ENCODE assay signal across 23 cellular contexts in the genomic region with DNA sequence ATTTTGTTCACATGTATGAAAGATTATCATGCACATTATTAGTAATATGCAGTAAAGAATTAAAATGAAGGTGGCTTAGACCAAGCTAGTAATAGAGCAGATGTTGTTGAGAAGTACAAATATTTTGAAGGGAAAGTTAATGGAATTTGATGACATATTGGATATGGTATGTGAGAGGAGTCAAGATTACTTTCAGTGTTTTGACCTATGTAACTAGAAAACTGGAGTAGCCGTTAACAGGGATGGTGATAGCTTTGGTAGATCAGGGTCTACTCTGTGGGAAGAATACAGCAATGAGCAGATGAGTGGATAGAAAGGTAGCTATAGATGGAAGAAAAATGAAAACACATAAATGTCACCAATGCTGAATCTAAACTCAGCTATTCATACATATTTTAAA.
DNase-seq lines count a peak whose midpoint lies in the region; ATAC-seq and TF ChIP-seq lines count a peak whose summit lies in the region.
"Had no signal": no experiment of that assay in that cellular context is flagged by ENCODE, and none has a peak within 500 bp of the region (broad histone marks: within the 10 kb centered on the region; RNA-seq: fewer than 3 reads in every experiment).

No MANE protein-coding gene starts in this region.

- no peak overlapping the region for H3K4me2 ChIP-seq in mesendoderm (ENCODE audit: low read length)
- H3K4me2 ChIP-seq: BLaER1 treated with 17β-estradiol and CSF1 and Interleukin-3, amounts not matched to agents 10 nM and 100 nM; GM23338 had no signal

- ATAC-seq in HG03460 (IDR thresholded peaks at IDR 0.05; ENCODE audit: unreplicated experiment): no peak
- ATAC-seq: GM12878, GM23338, HCT116 had no signal

- H3K23ac ChIP-seq in mesendoderm (ENCODE audit: low read length): no peak overlapping the region

- H2BK120ac ChIP-seq in mesendoderm (ENCODE audit: low read depth, low read length): no peak overlapping the region

- H3K27ac Mint-ChIP-seq in endodermal cell: no peak overlapping the region
- H3K27ac Mint-ChIP-seq: CD14-positive monocyte; CD4-positive, alpha-beta T cell; CD8-positive, alpha-beta memory T cell; GM23338; H9 had no signal

- H3K9me3 Mint-ChIP-seq in endodermal cell: no peaks in the 10 kb centered on the region
- H3K9me3 Mint-ChIP-seq: H9 had no signal

- H3K4me3 Mint-ChIP-seq in endodermal cell: no peak overlapping the region
- H3K4me3 Mint-ChIP-seq: CD14-positive monocyte; CD4-positive, alpha-beta T cell; CD8-positive, alpha-beta memory T cell; GM23338; H9 had no signal

- WGBS in mesendoderm (ENCODE audit: extremely low coverage, insufficient coverage, low lambda C conversion rate): no CpG with 5 or more reads among the region's 1 CpG
- WGBS in endodermal cell (ENCODE audit: insufficient coverage in 1 of 2, insufficient read length in 1 of 2), 2 experiments: 86 to 90% methylated on average over 1 of the region's 1 CpG

- DNase-seq in HS-27A (ENCODE audit: low read depth) (peak; percentile 66), choroid plexus epithelial cell (ENCODE audit: low read depth) (peak; percentile 9), mesendoderm (peak; percentile 16), endodermal cell (no peak), retina (no peak), NCI-H69 (lab: John Stamatoyannopoulos, UW) (no peak)
- DNase-seq: AML-193; BE2C; CD4-positive, alpha-beta T cell; CD8-positive, alpha-beta memory T cell; DMS 273 treated with DMSO at 0.1 percent for 48 hours; DMS79; EL; GDM1; H9 had no signal

- H3K4me3 ChIP-seq in choroid plexus epithelial cell (ENCODE audit: low read depth, low read length) (no peak overlapping the region), mesendoderm (ENCODE audit: low read length) (no peak overlapping the region), endodermal cell (ENCODE audit: low read length) (no peak overlapping the region)
- H3K4me3 ChIP-seq: BLaER1 treated with 17β-estradiol and CSF1 and Interleukin-3, amounts not matched to agents 10 nM and 100 nM; GM12878; GM23338 had no signal

- H3K79me1 ChIP-seq in mesendoderm (ENCODE audit: low read length): no peaks in the 10 kb centered on the region

- H3K4me1 Mint-ChIP-seq in endodermal cell: peaks cover 4% of the 10 kb centered on the region
- H3K4me1 Mint-ChIP-seq: CD14-positive monocyte; CD8-positive, alpha-beta memory T cell had no signal

- H3K4me1 ChIP-seq in mesendoderm (ENCODE audit: control insufficient read depth, low read depth, low read length) (no peaks in the 10 kb centered on the region), endodermal cell (ENCODE audit: control insufficient read depth, insufficient read depth, low read length) (no peaks in the 10 kb centered on the region)
- H3K4me1 ChIP-seq: BE2C; BLaER1 treated with 17β-estradiol and CSF1 and Interleukin-3, amounts not matched to agents 10 nM and 100 nM had no signal

- no peaks in the 10 kb centered on the region for H3K79me2 ChIP-seq in mesendoderm (ENCODE audit: control insufficient read depth, insufficient read depth, low read length)

- H4K5ac ChIP-seq in mesendoderm (ENCODE audit: low read length): no peak overlapping the region

- no peak for TF ChIP-seq CTCF in VCaP (conservative IDR thresholded peaks at IDR 0.05)
- TF ChIP-seq CTCF in choroid plexus epithelial cell (conservative IDR thresholded peaks at IDR 0.05; ENCODE audit: low read depth, low read length): no peak
- TF ChIP-seq CTCF in endodermal cell (conservative IDR thresholded peaks at IDR 0.05): no peak

- H3K9me3 ChIP-seq in endodermal cell (ENCODE audit: control insufficient read depth, low read length): no peaks in the 10 kb centered on the region
- H3K9me3 ChIP-seq: BE2C; BLaER1 treated with 17β-estradiol and CSF1 and Interleukin-3, amounts not matched to agents 10 nM and 100 nM had no signal

- H3K27ac ChIP-seq in VCaP (peak overlapping the region; percentile 31; the same call in 1 of the 2 replicates), mesendoderm (ENCODE audit: low read depth, low read length) (no peak overlapping the region), endodermal cell (ENCODE audit: low read depth, low read length) (no peak overlapping the region)
- H3K27ac ChIP-seq: 22Rv1; BLaER1 treated with 17β-estradiol and CSF1 and Interleukin-3, amounts not matched to agents 10 nM and 100 nM had no signal

- H3K18ac ChIP-seq in mesendoderm (ENCODE audit: low read length): no peak overlapping the region

- H2AK5ac ChIP-seq in mesendoderm (ENCODE audit: low read length): no peak overlapping the region

- peaks cover 61% of the 10 kb centered on the region for H3K27me3 Mint-ChIP-seq in endodermal cell (ENCODE audit: insufficient read depth)
- H3K27me3 Mint-ChIP-seq: CD4-positive, alpha-beta T cell; CD8-positive, alpha-beta memory T cell had no signal

- no peak overlapping the region for H3K4ac ChIP-seq in mesendoderm (ENCODE audit: low read depth, low read length)

- no peak overlapping the region for H4K8ac ChIP-seq in mesendoderm (ENCODE audit: low read depth, low read length)

- H2BK15ac ChIP-seq in mesendoderm (replicated peaks; ENCODE audit: low read depth): no peak overlapping the region

- H3K27me3 ChIP-seq in mesendoderm (ENCODE audit: insufficient read depth, low read length, poor library complexity): no peaks in the 10 kb centered on the region
- H3K27me3 ChIP-seq in endodermal cell (ENCODE audit: control insufficient read depth, insufficient read depth, low read length, poor library complexity, severe bottlenecking): peaks cover 15% of the 10 kb centered on the region
- H3K27me3 ChIP-seq: BE2C; BLaER1 treated with 17β-estradiol and CSF1 and Interleukin-3, amounts not matched to agents 10 nM and 100 nM had no signal

- H3K36me3 Mint-ChIP-seq in endodermal cell (ENCODE audit: low read depth): no peaks in the 10 kb centered on the region
- H3K36me3 Mint-ChIP-seq: CD14-positive monocyte; CD8-positive, alpha-beta memory T cell had no signal

- H3K9ac ChIP-seq in mesendoderm (ENCODE audit: low read length) (no peak overlapping the region), endodermal cell (ENCODE audit: extremely low read depth, low read length, poor library complexity, severe bottlenecking) (no peak overlapping the region)
- H3K9ac ChIP-seq: BLaER1 treated with 17β-estradiol and CSF1 and Interleukin-3, amounts not matched to agents 10 nM and 100 nM had no signal

- H3K56ac ChIP-seq in mesendoderm (ENCODE audit: low read length): no peak overlapping the region

- H3K36me3 ChIP-seq in mesendoderm (ENCODE audit: control insufficient read depth, insufficient read depth, low read length): no peaks in the 10 kb centered on the region
- no peaks in the 10 kb centered on the region for H3K36me3 ChIP-seq in endodermal cell (ENCODE audit: control insufficient read depth, insufficient read depth, low read length)
- H3K36me3 ChIP-seq: BE2C; BLaER1 treated with 17β-estradiol and CSF1 and Interleukin-3, amounts not matched to agents 10 nM and 100 nM had no signal

- no peak overlapping the region for H2BK5ac ChIP-seq in mesendoderm (ENCODE audit: low read length)

Comparison
In these comparisons a context has a peak if more than half of its experiments do, and no peak if none do; other contexts are left out.
1. DNase-seq: peak in HS-27A (single experiment), choroid plexus epithelial cell (single experiment) and mesendoderm (single experiment); none in endodermal cell (single experiment), retina (single experiment) and NCI-H69 (single experiment).